ENCODE assay signal across 13 cellular contexts in the genomic region with DNA sequence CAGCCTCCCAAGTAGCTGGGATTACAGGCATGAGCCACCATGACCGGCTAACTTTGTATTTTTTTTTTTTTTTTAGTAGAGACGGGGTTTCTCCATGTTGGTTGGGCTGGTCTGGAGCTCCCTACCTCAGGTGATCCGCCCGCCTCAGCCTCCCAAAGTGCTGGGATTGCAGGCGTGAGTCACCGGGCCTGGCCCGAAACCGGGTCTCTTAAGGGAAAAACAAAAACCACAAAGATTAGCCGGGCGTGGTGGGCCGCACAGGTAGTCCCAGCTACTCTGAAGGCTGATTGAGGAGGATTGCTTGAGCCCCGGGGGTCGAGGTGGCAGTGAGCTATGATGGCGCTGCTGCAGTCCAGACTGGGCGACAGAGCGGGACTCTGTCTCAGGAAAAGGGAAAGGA. TPM values are rescaled to one million over a fixed set of nuclear protein-coding genes. Genes with fewer than 3 reads are reported as not detected.
DNase-seq lines count a peak whose midpoint lies in the region; ATAC-seq and TF ChIP-seq lines count a peak whose summit lies in the region.
"Had no signal": no experiment of that assay in that cellular context is flagged by ENCODE, and none has a peak within 500 bp of the region (broad histone marks: within the 10 kb centered on the region; RNA-seq: fewer than 3 reads in every experiment).

No MANE protein-coding gene starts in this region.

- H3K4me1 ChIP-seq in HEK293 (ENCODE audit: control insufficient read depth, insufficient read depth, low read length) = no peaks in the 10 kb centered on the region
- H3K4me1 ChIP-seq in Panc1 (ENCODE audit: control insufficient read depth, insufficient read depth, low read length) = no peaks in the 10 kb centered on the region
- H3K4me1 ChIP-seq: A549, HAP-1 had no signal

- in situ Hi-C loops in Panc1 (cut with HindIII; ENCODE audit: low pct_unique_long_range_greater_than_20kb, low sequenced_read_pairs) (no loop called here), GM13977 (cut with MboI; ENCODE audit: low pct_unique_long_range_greater_than_20kb, low sequenced_read_pairs, unreplicated experiment) (no loop called here)

- ATAC-seq in Panc1 = no peak; the same call in 1 of the 2 replicates
- no peak for ATAC-seq in T-cell (replicated peaks in 1 of 4)
- ATAC-seq in GM18519 (IDR thresholded peaks at IDR 0.05; ENCODE audit: low FRiP score, unreplicated experiment) = no peak
- ATAC-seq: A549, GM12878 had no signal

- no peaks in the 10 kb centered on the region for H3K27me3 ChIP-seq in Panc1 (ENCODE audit: control insufficient read depth, insufficient read depth, low read length)

- no peak overlapping the region for H3K4me3 Mint-ChIP-seq in T-cell
- H3K4me3 Mint-ChIP-seq: CD4-positive, CD25-positive, alpha-beta regulatory T cell; HFFc6 had no signal

- CTCF ChIA-PET in HEK293 (lab: Yijun Ruan, JAX) (interaction anchor here (1.3 to 1.5 kb wide), 2 partner anchors 10 to 103 kb away, joined by 3 read pairs; no protein-coding TSS in a partner anchor), Panc1 (lab: Charles Lee) (no interaction called here), T-cell (lab: Charles Lee) (no interaction called here)

- no peaks in the 10 kb centered on the region for H3K27me3 Mint-ChIP-seq in T-cell

- H3K36me3 ChIP-seq in HEK293 (ENCODE audit: control insufficient read depth in 2 of 2, insufficient read depth in 1 of 2, low read length in 2 of 2) = no peaks in the 10 kb centered on the region
- H3K36me3 ChIP-seq in Panc1 (ENCODE audit: control insufficient read depth, insufficient read depth, low read length) = no peaks in the 10 kb centered on the region
- H3K36me3 ChIP-seq: HAP-1 had no signal

- DNase-seq in Panc1 (ENCODE audit: low read depth, low spot score) = no peak
- DNase-seq in islet precursor cell = peak; percentile 74
- no peak for DNase-seq in T-cell
- no peak for DNase-seq in GM13977 (ENCODE audit: low spot score)
- DNase-seq in NCI-H446 (lab: John Stamatoyannopoulos, UW) = no peak
- DNase-seq: CD4-positive, CD25-positive, alpha-beta regulatory T cell; DMS 273 treated with DMSO at 0.1 percent for 48 hours; HFFc6 had no signal

- intact Hi-C loops in Panc1 (cut with micrococcal nuclease; ENCODE audit: unreplicated experiment) = no loop called here

- H3K9me3 Mint-ChIP-seq in T-cell = peaks cover 0 to 3% (median 0%) of the 10 kb centered on the region in 3 donors

- peaks cover 1 to 7% (median 5%) of the 10 kb centered on the region in 3 donors for H3K4me1 Mint-ChIP-seq in T-cell

- H3K9me3 ChIP-seq in HEK293 (ENCODE audit: control insufficient read depth, insufficient read depth, low read depth, low read length) (no peaks in the 10 kb centered on the region), Panc1 (ENCODE audit: control insufficient read depth, insufficient read depth, low read depth, low read length) (no peaks in the 10 kb centered on the region)
- H3K9me3 ChIP-seq: A549, HAP-1 had no signal

- no peak overlapping the region for H3K4me3 ChIP-seq in HEK293 (ENCODE audit: low read depth, low read length)
- peak overlapping the region; percentile 13 to 32 for H3K4me3 ChIP-seq in Panc1 (ENCODE audit: low read depth in 2 of 2, low read length in 2 of 2)
- H3K4me3 ChIP-seq: A549, GM12878, HAP-1 had no signal

- POLR2A ChIA-PET in HEK293 (lab: Yijun Ruan, JAX) = no interaction called here
- POLR2A ChIA-PET in Panc1 (lab: Charles Lee) = interaction anchor here (0.7 kb wide), 1 partner anchor 21 kb away, joined by 4 read pairs; no protein-coding TSS in a partner anchor
- POLR2A ChIA-PET in T-cell (lab: Charles Lee) = no interaction called here

- H3K27ac Mint-ChIP-seq in T-cell = no peak overlapping the region
- H3K27ac Mint-ChIP-seq: CD4-positive, CD25-positive, alpha-beta regulatory T cell; HFFc6 had no signal

- H3K36me3 Mint-ChIP-seq in T-cell = no peaks in the 10 kb centered on the region

- no peak for TF ChIP-seq CTCF in HEK293 (tag by site-specific recombination; IDR thresholded peaks at IDR 0.05)
- no peak for TF ChIP-seq CTCF in Panc1 (IDR thresholded peaks at IDR 0.05)
- TF ChIP-seq CTCF in GM13977 (IDR thresholded peaks at IDR 0.05; ENCODE audit: extremely low read depth, insufficient read depth, missing control alignments) = no peak

- H3K27ac ChIP-seq in HEK293 (ENCODE audit: extremely low read depth, low read depth, low read length) = no peak overlapping the region
- H3K27ac ChIP-seq in Panc1 (ENCODE audit: low read length) = no peak overlapping the region
- H3K27ac ChIP-seq: A549 had no signal

- BruUV-seq in Panc1 (replicated peaks; lab: Mats Ljungman, UMichigan) = no TSS peak

TF ChIP-seq in HEK293, 187 proteins besides CTCF, POLR2A, EP300 and RAD21:
- TF ChIP-seq ZNF37A (tag by site-specific recombination; IDR thresholded peaks at IDR 0.05) (no peak), ZNF174 (tag by site-specific recombination; IDR thresholded peaks at IDR 0.05) (no peak), PRDM1 (tag by site-specific recombination; IDR thresholded peaks at IDR 0.05) (peak; percentile 50; the same call in 1 of the 2 replicates)

RNA-seq across cellular contexts. Expression of a gene that starts 19.9 kb away (rescaled TPM):
- 28.9 TPM for total RNA-seq in Panc1 (2021; ENCODE audit: unreplicated experiment)
- polyA plus RNA-seq in Panc1 (2012; ENCODE audit: insufficient read length) = 14.3 TPM
- total RNA-seq in T-cell = 100 to 1,000 TPM; 193 to 366 (median 261) TPM
